In the genomic region with DNA sequence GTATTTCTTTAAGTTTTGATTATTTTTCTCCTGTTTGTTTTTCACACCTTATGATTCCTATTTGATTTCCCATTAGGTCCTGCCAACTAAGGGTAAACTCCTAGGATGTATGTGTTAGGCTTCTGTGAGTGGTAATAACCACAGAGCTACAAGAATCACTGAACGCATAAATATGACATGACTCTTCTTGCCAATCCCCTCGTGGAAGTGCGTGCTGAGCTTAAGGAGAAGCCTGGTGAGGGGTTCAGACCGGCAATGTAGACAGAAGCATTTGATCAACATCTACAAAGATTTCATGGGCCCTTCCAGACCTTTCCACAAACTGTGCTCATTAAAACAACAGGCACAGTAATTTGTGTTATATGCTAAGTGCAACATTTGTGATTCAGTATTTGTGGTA, we compare ENCODE assay signal across 16 cellular contexts.
DNase-seq lines count a peak whose midpoint lies in the region; ATAC-seq, FAIRE-seq and TF ChIP-seq lines count a peak whose summit lies in the region.
"Had no signal": no experiment of that assay in that cellular context is flagged by ENCODE, and none has a peak within 500 bp of the region (broad histone marks: within the 10 kb centered on the region; RNA-seq: fewer than 3 reads in every experiment).

No MANE protein-coding gene starts in this region.

- DNase-seq in H54 (ENCODE audit: insufficient read length, low spot score) (no peak), keratinocyte (ENCODE audit: low read depth, low spot score) (no peak), GDM1 (lab: John Stamatoyannopoulos, UW) (no peak), colonic mucosa (no peak)
- DNase-seq in activated CD8-positive, alpha-beta T cell treated with anti-CD3 and anti-CD28 coated beads for 36 hours = no peak
- DNase-seq in activated effector memory CD4-positive, alpha-beta T cell treated with Interleukin-2 at 50 U/mL for 16 hours = no peak
- DNase-seq: activated naive CD4-positive, alpha-beta T cell treated with anti-CD3 and anti-CD28 coated beads for 36 hours; central memory CD4-positive, alpha-beta T cell; DMS53; glutamatergic neuron; kidney; NCI-H2081 treated with DMSO at 0.1 percent for 48 hours; stimulated activated CD4-positive, alpha-beta T cell treated with anti-CD3 and anti-CD28 coated beads, Interleukin-15, amount 100 ng/mL, for 24 hours had no signal

- H3K79me2 ChIP-seq in keratinocyte (ENCODE audit: control insufficient read depth, insufficient read depth, low read length) = no peaks in the 10 kb centered on the region

- no peak overlapping the region for H3K4me3 Mint-ChIP-seq in activated CD8-positive, alpha-beta T cell treated with anti-CD3 and anti-CD28 coated beads for 36 hours
- H3K4me3 Mint-ChIP-seq: activated naive CD4-positive, alpha-beta T cell treated with anti-CD3 and anti-CD28 coated beads for 36 hours had no signal

- no peaks in the 10 kb centered on the region for H3K9me1 ChIP-seq in keratinocyte (ENCODE audit: control insufficient read depth, extremely low read depth, insufficient read depth, low read length)

- H3K9me3 Mint-ChIP-seq in activated CD8-positive, alpha-beta T cell treated with anti-CD3 and anti-CD28 coated beads for 36 hours = no peaks in the 10 kb centered on the region
- H3K9me3 Mint-ChIP-seq: activated naive CD4-positive, alpha-beta T cell treated with anti-CD3 and anti-CD28 coated beads for 36 hours had no signal

- CTCF ChIA-PET in activated CD8-positive, alpha-beta T cell treated with anti-CD3 and anti-CD28 coated beads for 36 hours (lab: Charles Lee) = no interaction called here

- no peaks in the 10 kb centered on the region for H3K27me3 ChIP-seq in BLaER1 treated with 17β-estradiol and CSF1 and Interleukin-3, amounts not matched to agents 10 nM and 100 nM
- H3K27me3 ChIP-seq in keratinocyte (ENCODE audit: control insufficient read depth, extremely low read depth, insufficient read depth, low read length) = no peaks in the 10 kb centered on the region
- H3K27me3 ChIP-seq in colonic mucosa = no peaks in the 10 kb centered on the region

- H3K36me3 ChIP-seq in BLaER1 treated with 17β-estradiol and CSF1 and Interleukin-3, amounts not matched to agents 10 nM and 100 nM = no peaks in the 10 kb centered on the region
- H3K36me3 ChIP-seq in keratinocyte (ENCODE audit: control insufficient read depth in 2 of 2, extremely low read depth in 1 of 2, insufficient read depth in 2 of 2, low read length in 2 of 2) (no peaks in the 10 kb centered on the region), colonic mucosa (no peaks in the 10 kb centered on the region)
- H3K36me3 ChIP-seq: prostate gland had no signal

- intact Hi-C loops in activated CD8-positive, alpha-beta T cell treated with anti-CD3 and anti-CD28 coated beads for 36 hours (cut with micrococcal nuclease) = no loop called here
- intact Hi-C loops in colonic mucosa (cut with DNase I) = no loop called here

- ATAC-seq in activated CD8-positive, alpha-beta T cell treated with anti-CD3 and anti-CD28 coated beads for 36 hours = no peak
- no peak for ATAC-seq in HG02642 (IDR thresholded peaks at IDR 0.05; ENCODE audit: poor library complexity, unreplicated experiment)

- peak overlapping the region; percentile 35 to 81 (median 67); a peak in 21 of 22 replicates for H3K4me2 ChIP-seq in BLaER1 treated with 17β-estradiol and CSF1 and Interleukin-3, amounts not matched to agents 10 nM and 100 nM
- H3K4me2 ChIP-seq in keratinocyte (ENCODE audit: control insufficient read depth, extremely low read depth, insufficient read depth, low read depth, low read length) = no peak overlapping the region

- no peak for TF ChIP-seq CTCF in activated CD8-positive, alpha-beta T cell treated with anti-CD3 and anti-CD28 coated beads for 36 hours (IDR thresholded peaks at IDR 0.05)
- TF ChIP-seq CTCF in keratinocyte (optimal IDR thresholded peaks at IDR 0.05 in 1 of 3, IDR thresholded peaks at IDR 0.05 in 1 of 3, conservative IDR thresholded peaks at IDR 0.05 in 1 of 3; ENCODE audit: extremely low read depth in 1 of 3, insufficient read depth in 2 of 3, low read length in 3 of 3) (no peak), colonic mucosa (IDR thresholded peaks at IDR 0.05) (no peak)

- no peaks in the 10 kb centered on the region for H4K20me1 ChIP-seq in BLaER1 treated with 17β-estradiol and CSF1 and Interleukin-3, amounts not matched to agents 10 nM and 100 nM
- H4K20me1 ChIP-seq in keratinocyte (ENCODE audit: control insufficient read depth, extremely low read depth, insufficient read depth, low read length) = no peaks in the 10 kb centered on the region

- H2AFZ ChIP-seq in keratinocyte (ENCODE audit: control insufficient read depth, low read length) = peak overlapping the region; percentile 1

- peak overlapping the region; percentile 32 for H3K27ac Mint-ChIP-seq in activated CD8-positive, alpha-beta T cell treated with anti-CD3 and anti-CD28 coated beads for 36 hours
- H3K27ac Mint-ChIP-seq: activated naive CD4-positive, alpha-beta T cell treated with anti-CD3 and anti-CD28 coated beads for 36 hours had no signal

- peak overlapping the region in 10 of 11 experiments; percentile 19 to 75 (median 59); a peak in 18 of 22 replicates for H3K27ac ChIP-seq in BLaER1 treated with 17β-estradiol and CSF1 and Interleukin-3, amounts not matched to agents 10 nM and 100 nM
- H3K27ac ChIP-seq in keratinocyte (ENCODE audit: control insufficient read depth, insufficient read depth, low read length) (peak overlapping the region; percentile 31), colonic mucosa (no peak overlapping the region)
- H3K27ac ChIP-seq: prostate gland had no signal

- FAIRE-seq in H54 (lab: Jason Lieb, UNC) = peak; percentile 27
- FAIRE-seq in keratinocyte (lab: Jason Lieb, UNC) = peak; percentile 73
- FAIRE-seq: kidney had no signal

- H3K36me3 Mint-ChIP-seq in activated CD8-positive, alpha-beta T cell treated with anti-CD3 and anti-CD28 coated beads for 36 hours (ENCODE audit: low read depth) = no peaks in the 10 kb centered on the region

- H3K9ac ChIP-seq in BLaER1 treated with 17β-estradiol and CSF1 and Interleukin-3, amounts not matched to agents 10 nM and 100 nM = peak overlapping the region in 5 of 11 experiments; percentile 16 to 35 (median 27); a peak in 3 of 22 replicates
- H3K9ac ChIP-seq in keratinocyte (ENCODE audit: control insufficient read depth, extremely low read depth, insufficient read depth, low read length) = no peak overlapping the region
- no peak overlapping the region for H3K9ac ChIP-seq in colonic mucosa (ENCODE audit: low read depth in 2 of 2, low read length in 2 of 2)

- no peak overlapping the region for H3K4me3 ChIP-seq in BLaER1 treated with 17β-estradiol and CSF1 and Interleukin-3, amounts not matched to agents 10 nM and 100 nM
- H3K4me3 ChIP-seq in keratinocyte (ENCODE audit: control insufficient read depth in 2 of 3, extremely low read depth in 1 of 3, insufficient read depth in 2 of 3, low read depth in 1 of 3, low read length in 3 of 3) (no peak overlapping the region), colonic mucosa (no peak overlapping the region)
- H3K4me3 ChIP-seq: prostate gland had no signal

- peaks cover 0 to 10% (median 0%) of the 10 kb centered on the region in 11 experiments; a peak in 1 of 22 replicates for H3K9me3 ChIP-seq in BLaER1 treated with 17β-estradiol and CSF1 and Interleukin-3, amounts not matched to agents 10 nM and 100 nM (replicated peaks in 1 of 11)
- no peaks in the 10 kb centered on the region for H3K9me3 ChIP-seq in keratinocyte (ENCODE audit: control insufficient read depth, low read depth, low read length)
- no peaks in the 10 kb centered on the region for H3K9me3 ChIP-seq in colonic mucosa
- H3K9me3 ChIP-seq: prostate gland had no signal

- no peak for TF ChIP-seq POLR2A in H54 (IDR thresholded peaks at IDR 0.05; ENCODE audit: low read depth, low read length)

- H3K27me3 Mint-ChIP-seq in activated CD8-positive, alpha-beta T cell treated with anti-CD3 and anti-CD28 coated beads for 36 hours = no peaks in the 10 kb centered on the region

- dilution Hi-C loops in keratinocyte (cut with MboI; ENCODE audit: extremely low pct_ligation_motif_present, low sequenced_read_pairs) = no loop called here

- POLR2A ChIA-PET in activated CD8-positive, alpha-beta T cell treated with anti-CD3 and anti-CD28 coated beads for 36 hours (lab: Charles Lee) = no interaction called here

- H3K4me1 ChIP-seq in BLaER1 treated with 17β-estradiol and CSF1 and Interleukin-3, amounts not matched to agents 10 nM and 100 nM = peaks cover 15 to 62% (median 25%) of the 10 kb centered on the region in 10 experiments
- H3K4me1 ChIP-seq in keratinocyte (ENCODE audit: control insufficient read depth, extremely low read depth, insufficient read depth, low read length) = peaks cover 30% of the 10 kb centered on the region
- H3K4me1 ChIP-seq in colonic mucosa = no peaks in the 10 kb centered on the region
- H3K4me1 ChIP-seq: prostate gland had no signal

- peaks cover 11% of the 10 kb centered on the region for H3K4me1 Mint-ChIP-seq in activated CD8-positive, alpha-beta T cell treated with anti-CD3 and anti-CD28 coated beads for 36 hours (ENCODE audit: low read depth)
